Comparison of ENCODE assay signal across 1 cellular context in genomic region chr6:10862361-10862760, GRCh38.
TF ChIP-seq lines count a peak whose summit lies in the region.

No MANE protein-coding gene starts in this region.

TF ChIP-seq in GM23338, 12 proteins besides CTCF, POLR2A, EP300 and RAD21 (continued from another document):
- no peak for TF ChIP-seq ZNF462 (CRISPR knock-in tag; IDR thresholded peaks at IDR 0.05)
- no peak for TF ChIP-seq REST (IDR thresholded peaks at IDR 0.05; ENCODE audit: unreplicated experiment)
- TF ChIP-seq NANOG (IDR thresholded peaks at IDR 0.05; ENCODE audit: borderline replicate concordance), result no peak
- no peak for TF ChIP-seq CREB1 (CRISPR knock-in tag; IDR thresholded peaks at IDR 0.05; ENCODE audit: low read depth)
